8 cellular contexts compared by ENCODE assay signal in genomic region chr16:71526111-71526998, GRCh38. TPM values are rescaled to one million over a fixed set of nuclear protein-coding genes. Genes with fewer than 3 reads are reported as not detected.
DNase-seq lines count a peak whose midpoint lies in the region; ATAC-seq and TF ChIP-seq lines count a peak whose summit lies in the region.

TSS of gene CHST4 (plus strand) at chr16:71526426. CDS start at chr16:71536678, 10,252 bp downstream.

- H3K27me3 Mint-ChIP-seq in progenitor cell of endocrine pancreas, result peaks cover 31% of the 10 kb centered on the region

- no peak for TF ChIP-seq CTCF in progenitor cell of endocrine pancreas (IDR thresholded peaks at IDR 0.05; ENCODE audit: unreplicated experiment)
- TF ChIP-seq CTCF in GM20000 (IDR thresholded peaks at IDR 0.05; ENCODE audit: extremely low read depth, missing control alignments), result no peak

- no peak within 1 kb of the TSS for H3K4me3 Mint-ChIP-seq in progenitor cell of endocrine pancreas (ENCODE audit: low read depth)

- peaks cover 6% of the 10 kb centered on the region for H3K4me1 Mint-ChIP-seq in progenitor cell of endocrine pancreas (ENCODE audit: low read depth)

- H3K9me3 Mint-ChIP-seq in progenitor cell of endocrine pancreas (ENCODE audit: low read depth), result no peaks in the 10 kb centered on the region

- DNase-seq in NCI-H2171 (lab: John Stamatoyannopoulos, UW) (peak; percentile 49), dedifferentiated amniotic fluid mesenchymal stem cell (ENCODE audit: extremely low spot score) (peak; percentile 24), progenitor cell of endocrine pancreas (ENCODE audit: low spot score, unreplicated experiment) (no peak), SHP77 treated with DMSO at 0.1 percent for 48 hours (lab: John Stamatoyannopoulos, UW) (no peak), GM20000 (ENCODE audit: low spot score) (no peak), NCI-H2081 (lab: John Stamatoyannopoulos, UW) (no peak)
- DNase-seq in activated effector memory CD4-positive, alpha-beta T cell treated with anti-CD3 and anti-CD28 coated beads, Interleukin-2, amount 50 U/mL, for 16 hours, result no peak

- ATAC-seq in GM21619 (IDR thresholded peaks at IDR 0.05; ENCODE audit: unreplicated experiment), result peak; percentile 66

- peaks cover 1% of the 10 kb centered on the region for H3K36me3 Mint-ChIP-seq in progenitor cell of endocrine pancreas (ENCODE audit: insufficient read depth)

- peak within 1 kb of the TSS; percentile 3 for H3K27ac Mint-ChIP-seq in progenitor cell of endocrine pancreas

RNA-seq across cellular contexts. Expression of gene CHST4, which starts in this region (rescaled TPM):
- 0.16 TPM in 1 of 2 replicates, not detected in the other for total RNA-seq in progenitor cell of endocrine pancreas

Comparison
In these comparisons a context has a peak if more than half of its experiments do, and no peak if none do; other contexts are left out.
1. DNase-seq: peak in NCI-H2171 (single experiment) and dedifferentiated amniotic fluid mesenchymal stem cell (single experiment); none in progenitor cell of endocrine pancreas (single experiment), SHP77 treated with DMSO at 0.1 percent for 48 hours (single experiment), GM20000 (single experiment), NCI-H2081 (0 of 2) and activated effector memory CD4-positive, alpha-beta T cell treated with anti-CD3 and anti-CD28 coated beads, Interleukin-2, amount 50 U/mL, for 16 hours (single experiment).